In the genomic region with DNA sequence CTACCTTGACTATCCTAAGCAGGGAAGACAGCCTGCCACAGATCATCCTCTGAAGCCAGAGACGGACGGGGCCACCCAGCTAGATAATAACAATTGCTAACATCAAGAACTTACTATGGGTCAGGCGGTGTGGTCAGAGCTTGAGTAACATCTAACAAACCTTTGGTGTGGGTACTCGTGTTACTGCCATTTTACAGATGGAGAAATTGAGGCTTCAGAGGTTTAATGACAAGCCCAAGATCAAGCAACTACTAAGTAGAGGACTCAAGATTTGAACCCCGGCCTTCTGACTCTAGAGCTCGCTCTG, we compare ENCODE assay signal across 2 cellular contexts.
TF ChIP-seq lines count a peak whose summit lies in the region.

No MANE protein-coding gene starts in this region.

TF ChIP-seq in IMR-90, 13 proteins besides CTCF, POLR2A, EP300 and RAD21:
- TF ChIP-seq RFX5 (IDR thresholded peaks at IDR 0.05; ENCODE audit: low read depth, low read length) (no peak), CEBPB (IDR thresholded peaks at IDR 0.05; ENCODE audit: low read depth, low read length) (no peak), MAZ (IDR thresholded peaks at IDR 0.05; ENCODE audit: borderline replicate concordance, low read depth, low read length) (no peak), RCOR1 (IDR thresholded peaks at IDR 0.05; ENCODE audit: insufficient replicate concordance, low read length) (no peak), NFE2L2 (IDR thresholded peaks at IDR 0.05; ENCODE audit: low read depth, low read length) (no peak), SMC3 (IDR thresholded peaks at IDR 0.05; ENCODE audit: low read depth, low read length) (no peak), MXI1 (IDR thresholded peaks at IDR 0.05; ENCODE audit: borderline replicate concordance, low read depth, low read length) (no peak), CHD1 (IDR thresholded peaks at IDR 0.05; ENCODE audit: low read depth, low read length) (no peak), USF2 (IDR thresholded peaks at IDR 0.05; ENCODE audit: low read depth, low read length) (no peak), FOS (IDR thresholded peaks at IDR 0.05; ENCODE audit: low read depth, low read length) (no peak), MAFK (IDR thresholded peaks at IDR 0.05; ENCODE audit: low read depth, low read length) (no peak), BHLHE40 (IDR thresholded peaks at IDR 0.05; ENCODE audit: low read depth, low read length) (no peak)
- TF ChIP-seq, protein P1, sequence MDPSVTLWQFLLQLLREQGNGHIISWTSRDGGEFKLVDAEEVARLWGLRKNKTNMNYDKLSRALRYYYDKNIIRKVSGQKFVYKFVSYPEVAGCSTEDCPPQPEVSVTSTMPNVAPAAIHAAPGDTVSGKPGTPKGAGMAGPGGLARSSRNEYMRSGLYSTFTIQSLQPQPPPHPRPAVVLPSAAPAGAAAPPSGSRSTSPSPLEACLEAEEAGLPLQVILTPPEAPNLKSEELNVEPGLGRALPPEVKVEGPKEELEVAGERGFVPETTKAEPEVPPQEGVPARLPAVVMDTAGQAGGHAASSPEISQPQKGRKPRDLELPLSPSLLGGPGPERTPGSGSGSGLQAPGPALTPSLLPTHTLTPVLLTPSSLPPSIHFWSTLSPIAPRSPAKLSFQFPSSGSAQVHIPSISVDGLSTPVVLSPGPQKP (IDR thresholded peaks at IDR 0.05; ENCODE audit: borderline replicate concordance, low read depth, low read length): no peak

TF ChIP-seq in H1, 55 proteins besides CTCF, POLR2A, EP300 and RAD21:
- no peak for TF ChIP-seq SP1 (IDR thresholded peaks at IDR 0.05; ENCODE audit: low read depth, low read length)
- TF ChIP-seq CHD1 (IDR thresholded peaks at IDR 0.05; ENCODE audit: low read depth, low read length): no peak
- no peak for TF ChIP-seq ZNF274 (IDR thresholded peaks at IDR 0.05; ENCODE audit: borderline replicate concordance, extremely low read depth, low read length)
- TF ChIP-seq FOSL1 (IDR thresholded peaks at IDR 0.05; ENCODE audit: insufficient read depth, low read depth, low read length): no peak
- TF ChIP-seq ASH2L (IDR thresholded peaks at IDR 0.05; ENCODE audit: low read length): no peak
- no peak for TF ChIP-seq KDM5A (IDR thresholded peaks at IDR 0.05; ENCODE audit: low read length)
- TF ChIP-seq BRCA1 (IDR thresholded peaks at IDR 0.05; ENCODE audit: low read depth, low read length): no peak
- no peak for TF ChIP-seq USF2 (IDR thresholded peaks at IDR 0.05; ENCODE audit: low read length)
- no peak for TF ChIP-seq BACH1 (IDR thresholded peaks at IDR 0.05; ENCODE audit: low read length)
- TF ChIP-seq, protein P2, sequence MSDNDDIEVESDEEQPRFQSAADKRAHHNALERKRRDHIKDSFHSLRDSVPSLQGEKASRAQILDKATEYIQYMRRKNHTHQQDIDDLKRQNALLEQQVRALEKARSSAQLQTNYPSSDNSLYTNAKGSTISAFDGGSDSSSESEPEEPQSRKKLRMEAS (IDR thresholded peaks at IDR 0.05): no peak
- TF ChIP-seq, protein P3, sequence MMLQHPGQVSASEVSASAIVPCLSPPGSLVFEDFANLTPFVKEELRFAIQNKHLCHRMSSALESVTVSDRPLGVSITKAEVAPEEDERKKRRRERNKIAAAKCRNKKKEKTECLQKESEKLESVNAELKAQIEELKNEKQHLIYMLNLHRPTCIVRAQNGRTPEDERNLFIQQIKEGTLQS (IDR thresholded peaks at IDR 0.05; ENCODE audit: insufficient read depth, low read depth, low read length): no peak
- no peak for TF ChIP-seq TBP (IDR thresholded peaks at IDR 0.05; ENCODE audit: low read depth, low read length)
